In genomic region chr5:135163391-135163790, GRCh38 we compare ENCODE assay signal across 7 cellular contexts.
"Had no signal": no experiment of that assay in that cellular context is flagged by ENCODE, and none has a peak within 500 bp of the region (broad histone marks: within the 10 kb centered on the region; RNA-seq: fewer than 3 reads in every experiment).

No MANE protein-coding gene starts in this region.

- FAIRE-seq: H1, H54 had no signal

- H3K36me3 Mint-ChIP-seq: IgD-negative memory B cell had no signal

- H3K9me3 Mint-ChIP-seq: H9 had no signal

- H3K4me3 Mint-ChIP-seq: GM23338, H9 had no signal

- H3K4me1 Mint-ChIP-seq: GM23338, H9, IgD-negative memory B cell had no signal

- H3K4me3 ChIP-seq: GM23338 had no signal

- H3K27ac Mint-ChIP-seq: GM23338, H9, IgD-negative memory B cell had no signal

- H3K27ac ChIP-seq: HL-60 had no signal

- DNase-seq: H9, HCEC 1CT had no signal
